9 cellular contexts compared by ENCODE assay signal in genomic region chr9:127537792-127538191, GRCh38.
DNase-seq lines count a peak whose midpoint lies in the region; ATAC-seq and TF ChIP-seq lines count a peak whose summit lies in the region.
"Had no signal": no experiment of that assay in that cellular context is flagged by ENCODE, and none has a peak within 500 bp of the region (broad histone marks: within the 10 kb centered on the region; RNA-seq: fewer than 3 reads in every experiment).

No MANE protein-coding gene starts in this region.

- H2AK5ac ChIP-seq in mesendoderm (ENCODE audit: low read length) = no peak overlapping the region

- no peak overlapping the region for H2BK120ac ChIP-seq in mesendoderm (ENCODE audit: low read depth, low read length)

- H2BK15ac ChIP-seq in mesendoderm (replicated peaks; ENCODE audit: low read depth) = no peak overlapping the region

- H3K4me3 ChIP-seq in AG04450 (ENCODE audit: low read depth, low read length) (no peak overlapping the region), HEK293 (ENCODE audit: low read depth, low read length) (no peak overlapping the region), brain microvascular endothelial cell (ENCODE audit: low read depth, low read length) (no peak overlapping the region), mesendoderm (ENCODE audit: low read length) (no peak overlapping the region)

- H2BK5ac ChIP-seq in mesendoderm (ENCODE audit: low read length) = no peak overlapping the region

- H3K27ac ChIP-seq in AG04450 (ENCODE audit: low read depth, low read length) (peak overlapping the region; percentile 70), HEK293 (ENCODE audit: extremely low read depth, low read depth, low read length) (no peak overlapping the region), brain microvascular endothelial cell (peak overlapping the region; percentile 61), mesendoderm (ENCODE audit: low read depth, low read length) (no peak overlapping the region)

- no peak overlapping the region for H3K23ac ChIP-seq in mesendoderm (ENCODE audit: low read length)

- no peak overlapping the region for H4K5ac ChIP-seq in mesendoderm (ENCODE audit: low read length)

- H4K8ac ChIP-seq in mesendoderm (ENCODE audit: low read depth, low read length) = no peak overlapping the region

- peak; percentile 43 for TF ChIP-seq CTCF in AG04450 (IDR thresholded peaks at IDR 0.05; ENCODE audit: low read depth, low read length)
- TF ChIP-seq CTCF in HEK293 (tag by site-specific recombination; IDR thresholded peaks at IDR 0.05) = no peak
- peak; percentile 56 for TF ChIP-seq CTCF in brain microvascular endothelial cell (IDR thresholded peaks at IDR 0.05; ENCODE audit: low read depth, low read length, missing control alignments)

- no CpG with 5 or more reads among the region's 3 CpGs for WGBS in mesendoderm (ENCODE audit: extremely low coverage, insufficient coverage, low lambda C conversion rate)

- in situ Hi-C loops in brain microvascular endothelial cell (cut with HindIII; ENCODE audit: low pct_ligation_motif_present, low sequenced_read_pairs) = no loop called here

- H3K18ac ChIP-seq in mesendoderm (ENCODE audit: low read length) = no peak overlapping the region

- H3K36me3 ChIP-seq in HEK293 (ENCODE audit: control insufficient read depth in 2 of 2, insufficient read depth in 1 of 2, low read length in 2 of 2) = no peaks in the 10 kb centered on the region
- peaks cover 22% of the 10 kb centered on the region for H3K36me3 ChIP-seq in brain microvascular endothelial cell (replicated peaks)
- no peaks in the 10 kb centered on the region for H3K36me3 ChIP-seq in mesendoderm (ENCODE audit: control insufficient read depth, insufficient read depth, low read length)

- no peaks in the 10 kb centered on the region for H3K27me3 ChIP-seq in AG04450 (ENCODE audit: control insufficient read depth, insufficient read depth, low read length)
- H3K27me3 ChIP-seq in brain microvascular endothelial cell (replicated peaks) = no peaks in the 10 kb centered on the region
- H3K27me3 ChIP-seq in mesendoderm (ENCODE audit: insufficient read depth, low read length, poor library complexity) = no peaks in the 10 kb centered on the region

- intact Hi-C loops in sciatic nerve (cut with DNase I) = no loop called here

- POLR2A ChIA-PET in AG04450 (lab: Yijun Ruan, JAX) = interaction anchor here (0.7 to 2.4 kb wide), 5 partner anchors 17 to 41 kb away, joined by 4 to 10 read pairs (median 7); no protein-coding TSS in a partner anchor
- POLR2A ChIA-PET in HEK293 (lab: Yijun Ruan, JAX) = interaction anchor here (0.7 kb wide), 1 partner anchor 197 kb away, joined by 7 read pairs; no protein-coding TSS in a partner anchor

- DNase-seq in AG04450 (ENCODE audit: low read depth, low spot score) (no peak), brain microvascular endothelial cell (no peak), mesendoderm (peak; percentile 70), sciatic nerve (ENCODE audit: low spot score) (no peak), AML-193 (lab: John Stamatoyannopoulos, UW) (no peak), NCI-H2227 (lab: John Stamatoyannopoulos, UW; ENCODE audit: unreplicated experiment) (no peak)
- no peak for DNase-seq in effector CD4-positive, alpha-beta T cell
- DNase-seq: DND-41 had no signal

- CTCF ChIA-PET in AG04450 (lab: Charles Lee) = interaction anchor here (1.9 kb wide), 1 partner anchor 12 kb away, joined by 16 read pairs; no protein-coding TSS in a partner anchor
- CTCF ChIA-PET in HEK293 (lab: Yijun Ruan, JAX) = interaction anchor here (0.6 to 2.4 kb wide), 6 partner anchors 9 to 197 kb away, joined by 3 to 9 read pairs (median 6); partner anchors contain the start of gene TOR2A

- H3K4me1 ChIP-seq in HEK293 (ENCODE audit: control insufficient read depth, insufficient read depth, low read length) (no peaks in the 10 kb centered on the region), mesendoderm (ENCODE audit: control insufficient read depth, low read depth, low read length) (no peaks in the 10 kb centered on the region)

- no peak overlapping the region for H3K4me2 ChIP-seq in mesendoderm (ENCODE audit: low read length)

- peaks cover 19% of the 10 kb centered on the region for H3K79me1 ChIP-seq in mesendoderm (ENCODE audit: low read length)

- H3K9me3 ChIP-seq in AG04450 (ENCODE audit: control insufficient read depth, insufficient read depth, low read length) (no peaks in the 10 kb centered on the region), HEK293 (ENCODE audit: control insufficient read depth, insufficient read depth, low read depth, low read length) (no peaks in the 10 kb centered on the region)

- peaks cover 12% of the 10 kb centered on the region for H3K79me2 ChIP-seq in mesendoderm (ENCODE audit: control insufficient read depth, insufficient read depth, low read length)

- no peak overlapping the region for H3K4ac ChIP-seq in mesendoderm (ENCODE audit: low read depth, low read length)

- no peak overlapping the region for H3K9ac ChIP-seq in mesendoderm (ENCODE audit: low read length)

- H3K56ac ChIP-seq in mesendoderm (ENCODE audit: low read length) = no peak overlapping the region

- ATAC-seq in sciatic nerve = no peak

TF ChIP-seq in HEK293, 187 proteins besides CTCF, POLR2A, EP300 and RAD21:
- TF ChIP-seq ZFP69B (tag by site-specific recombination; IDR thresholded peaks at IDR 0.05) (no peak), ZNF654 (tag by site-specific recombination; IDR thresholded peaks at IDR 0.05; ENCODE audit: low read depth) (peak; percentile 11; the same call in 1 of the 2 replicates)

Comparison
In these comparisons a context has a peak if more than half of its experiments do, and no peak if none do; other contexts are left out.
1. H3K27ac ChIP-seq: peak in AG04450 (single experiment) and brain microvascular endothelial cell (single experiment); none in HEK293 (single experiment) and mesendoderm (single experiment).